Comparison of ENCODE assay signal across 14 cellular contexts in the genomic region with DNA sequence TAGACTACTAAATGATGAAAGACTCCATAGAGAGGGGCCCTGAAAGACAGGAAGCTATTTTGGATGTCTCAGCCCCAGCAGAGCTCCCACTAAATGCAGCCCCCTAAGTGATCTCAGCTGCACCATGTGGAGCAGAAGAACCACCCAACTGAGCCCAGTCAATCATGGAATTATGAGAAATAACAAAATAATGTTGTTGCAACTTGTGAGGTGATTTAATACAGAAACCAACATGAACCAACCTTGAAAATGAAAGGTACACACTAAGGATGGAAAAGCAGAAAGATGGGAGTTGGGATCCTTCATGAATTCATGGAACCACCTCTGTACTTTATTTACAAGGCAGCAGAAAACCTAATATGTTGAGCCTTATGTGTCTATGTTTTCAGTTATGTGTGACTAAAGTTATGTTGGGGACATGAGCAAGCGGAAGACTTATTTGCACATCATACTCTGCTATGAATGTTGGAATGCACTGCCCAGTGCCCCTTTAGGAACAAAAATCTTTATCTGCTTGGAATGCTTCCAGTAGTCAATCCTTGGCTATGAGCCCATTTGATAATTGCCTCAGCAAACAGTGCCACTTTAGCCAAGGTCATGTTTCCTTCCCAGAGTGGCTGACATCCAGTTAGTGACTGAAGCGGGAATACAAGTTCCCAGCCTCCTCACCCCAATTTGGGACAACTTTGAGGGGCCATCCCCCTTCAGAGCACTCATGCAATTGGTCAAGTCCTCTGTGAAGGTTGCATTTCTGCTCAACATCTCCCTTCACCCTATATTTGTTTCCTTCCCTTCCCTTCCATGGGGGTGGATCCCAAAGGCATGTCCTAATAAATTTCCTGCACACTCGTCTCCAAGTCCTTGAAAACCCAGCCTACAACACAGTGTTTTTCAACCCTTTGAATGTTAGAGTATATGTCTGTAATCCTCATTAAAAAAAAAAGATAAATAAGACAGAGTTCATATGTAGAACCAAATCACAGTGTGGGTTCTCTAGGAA. TPM values are rescaled to one million over a fixed set of nuclear protein-coding genes. Genes with fewer than 3 reads are reported as not detected.
"Had no signal": no experiment of that assay in that cellular context is flagged by ENCODE, and none has a peak within 500 bp of the region (broad histone marks: within the 10 kb centered on the region; RNA-seq: fewer than 3 reads in every experiment).

No MANE protein-coding gene starts in this region.

- H3K27me3 ChIP-seq: gastrocnemius medialis, heart right ventricle, ovary, sigmoid colon, spleen, suprapubic skin had no signal

- ATAC-seq: gastrocnemius medialis; heart right ventricle; naive thymus-derived CD4-positive, alpha-beta T cell had no signal

- H3K27me3 Mint-ChIP-seq: activated T-cell treated with anti-CD3 and anti-CD28 coated beads, Interleukin-2, amount 50 U/mL, for 24 hours; naive thymus-derived CD4-positive, alpha-beta T cell; stimulated activated naive CD8-positive, alpha-beta T cell treated with anti-CD3 and anti-CD28 coated beads, Interleukin-15, Interleukin-2, amounts not matched to agents 100 ng/mL and 50 ng/mL, for 24 hours had no signal

- H3K36me3 ChIP-seq: gastrocnemius medialis, heart right ventricle, ovary, spleen, suprapubic skin had no signal

- H3K4me3 Mint-ChIP-seq: activated naive CD4-positive, alpha-beta T cell treated with anti-CD3 and anti-CD28 coated beads, Interleukin-2, amount 10 ng/mL, durations not matched to agents 7 days and 5 days; activated T-cell treated with anti-CD3 and anti-CD28 coated beads, Interleukin-2, amount 50 U/mL, for 24 hours; endodermal cell; naive thymus-derived CD4-positive, alpha-beta T cell; stimulated activated naive CD8-positive, alpha-beta T cell treated with anti-CD3 and anti-CD28 coated beads, Interleukin-15, Interleukin-2, amounts not matched to agents 100 ng/mL and 50 ng/mL, for 24 hours had no signal

- H3K36me3 Mint-ChIP-seq: activated naive CD4-positive, alpha-beta T cell treated with anti-CD3 and anti-CD28 coated beads, Interleukin-2, amount 10 ng/mL, durations not matched to agents 7 days and 5 days had no signal

- H3K4me1 Mint-ChIP-seq: activated naive CD4-positive, alpha-beta T cell treated with anti-CD3 and anti-CD28 coated beads, Interleukin-2, amount 10 ng/mL, durations not matched to agents 7 days and 5 days had no signal

- H3K4me1 ChIP-seq: gastrocnemius medialis, heart right ventricle, sigmoid colon, suprapubic skin had no signal

- H3K4me3 ChIP-seq: gastrocnemius medialis, heart right ventricle, ovary, sigmoid colon, spleen, suprapubic skin had no signal

- H3K27ac Mint-ChIP-seq: activated naive CD4-positive, alpha-beta T cell treated with anti-CD3 and anti-CD28 coated beads, Interleukin-2, amount 10 ng/mL, durations not matched to agents 7 days and 5 days; activated T-cell treated with anti-CD3 and anti-CD28 coated beads, Interleukin-2, amount 50 U/mL, for 24 hours; endodermal cell; naive thymus-derived CD4-positive, alpha-beta T cell; stimulated activated naive CD8-positive, alpha-beta T cell treated with anti-CD3 and anti-CD28 coated beads, Interleukin-15, Interleukin-2, amounts not matched to agents 100 ng/mL and 50 ng/mL, for 24 hours had no signal

- H3K27ac ChIP-seq: gastrocnemius medialis, heart right ventricle, ovary, sigmoid colon, spleen, suprapubic skin had no signal

- DNase-seq: activated CD4-positive, alpha-beta T cell treated with anti-CD3 and anti-CD28 coated beads, Interleukin-2, amount 50 U/mL, for 48 hours; activated naive CD4-positive, alpha-beta T cell treated with anti-CD3 and anti-CD28 coated beads, Interleukin-2, amount 10 ng/mL, durations not matched to agents 7 days and 5 days; activated T-cell treated with anti-CD3 and anti-CD28 coated beads, Interleukin-2, amount 50 U/mL, for 24 hours; endodermal cell; gastrocnemius medialis; heart right ventricle; mammary epithelial cell; naive thymus-derived CD4-positive, alpha-beta T cell; ovary; sigmoid colon; spleen; trophoblast cell had no signal

RNA-seq across cellular contexts. Expression of gene SLC13A3, which starts 19.6 kb away (rescaled TPM):
- polyA plus RNA-seq: naive thymus-derived CD4-positive, alpha-beta T cell had no signal

RNA-seq across cellular contexts. Expression of gene SLC2A10, which starts 38.6 kb away (rescaled TPM):
- polyA plus RNA-seq: mammary epithelial cell; naive thymus-derived CD4-positive, alpha-beta T cell had no signal
